ENCODE assay signal across 11 cellular contexts in the genomic region with DNA sequence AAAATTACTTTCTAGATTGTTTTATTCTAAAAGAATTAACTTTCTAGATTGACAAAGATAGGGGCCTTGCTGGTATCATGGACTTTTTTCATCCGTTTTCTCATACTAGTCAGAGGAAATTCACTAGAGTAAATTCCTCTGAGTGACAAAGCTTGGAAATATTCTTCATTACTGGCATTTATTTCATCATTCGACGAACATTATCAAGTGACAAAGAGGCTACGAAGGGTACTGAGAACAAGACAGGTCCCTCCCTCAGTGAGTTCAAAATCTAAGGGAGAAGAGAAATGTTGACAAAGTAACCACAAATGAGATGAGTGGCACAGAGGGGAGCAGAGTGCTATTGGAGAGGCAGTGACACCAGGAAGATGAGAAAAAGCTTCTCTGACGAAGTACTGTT. TPM values are rescaled to one million over a fixed set of nuclear protein-coding genes. Genes with fewer than 3 reads are reported as not detected.
DNase-seq lines count a peak whose midpoint lies in the region; ATAC-seq and TF ChIP-seq lines count a peak whose summit lies in the region.
"Had no signal": no experiment of that assay in that cellular context is flagged by ENCODE, and none has a peak within 500 bp of the region (broad histone marks: within the 10 kb centered on the region; RNA-seq: fewer than 3 reads in every experiment).

No MANE protein-coding gene starts in this region.

- ATAC-seq in lower lobe of right lung (no peak), HG03175 (IDR thresholded peaks at IDR 0.05; ENCODE audit: unreplicated experiment) (no peak), GM18498 (IDR thresholded peaks at IDR 0.05; ENCODE audit: unreplicated experiment) (no peak), GM18505 (IDR thresholded peaks at IDR 0.05; ENCODE audit: unreplicated experiment) (no peak)
- ATAC-seq: heart right ventricle had no signal

- no peak overlapping the region for H3K56ac ChIP-seq in H9 (ENCODE audit: insufficient read length, low read depth, low read length)

- H2BK5ac ChIP-seq in H9 (ENCODE audit: insufficient read length, low read length) = no peak overlapping the region

- H3K18ac ChIP-seq in H9 (ENCODE audit: insufficient read length, low read depth, low read length) = no peak overlapping the region

- no peak overlapping the region for H3K4ac ChIP-seq in H9 (ENCODE audit: low read depth, low read length)

- TF ChIP-seq POLR2A in GM18505 (IDR thresholded peaks at IDR 0.05; ENCODE audit: borderline replicate concordance, extremely low read depth, insufficient read depth, insufficient read length) = no peak

- no peak overlapping the region for H4K91ac ChIP-seq in H9 (ENCODE audit: insufficient read length, low read depth, low read length)

- H3K23ac ChIP-seq in H9 (ENCODE audit: insufficient read length, low read depth, low read length) = no peak overlapping the region

- H3K79me1 ChIP-seq in H9 (ENCODE audit: insufficient read depth, low read depth, low read length, poor library complexity, severe bottlenecking) = no peaks in the 10 kb centered on the region

- peaks cover 9% of the 10 kb centered on the region for H3K23me2 ChIP-seq in H9 (ENCODE audit: insufficient read length, low read depth, low read length, poor library complexity, severe bottlenecking)

- H4K20me1 ChIP-seq in H9 (ENCODE audit: control insufficient read depth, insufficient read depth, insufficient read length) = no peaks in the 10 kb centered on the region

- no CpG with 5 or more reads among the region's 5 CpGs for WGBS in H9 (ENCODE audit: extremely low coverage, insufficient read length, low lambda C conversion rate)

- no peaks in the 10 kb centered on the region for H3K9me3 ChIP-seq in H9 (ENCODE audit: control insufficient read depth, low read depth, low read length)
- H3K9me3 ChIP-seq in lower lobe of right lung = no peaks in the 10 kb centered on the region
- H3K9me3 ChIP-seq: heart right ventricle had no signal

- H4K5ac ChIP-seq in H9 (ENCODE audit: insufficient read length, low read depth, low read length) = no peak overlapping the region

- DNase-seq in AG04449 (ENCODE audit: low read depth, low spot score) = peak; percentile 65
- no peak for DNase-seq in H9
- no peak for DNase-seq in lower lobe of right lung
- DNase-seq in GM13976 (ENCODE audit: low spot score) = no peak
- DNase-seq: heart right ventricle, NCI-H1105, SIG-M5 had no signal

- H2BK15ac ChIP-seq in H9 (ENCODE audit: low read depth, low read length) = no peak overlapping the region

- no peaks in the 10 kb centered on the region; the same call in 1 of the 2 replicates for H3K79me2 ChIP-seq in H9 (ENCODE audit: insufficient read depth, low read length)

- H3K27ac Mint-ChIP-seq in H9 = peak overlapping the region in 2 of 3 experiments; percentile 4 to 8; a peak in 2 of 7 replicates
- H3K27ac Mint-ChIP-seq in activated naive CD8-positive, alpha-beta T cell = peak overlapping the region; percentile 95

- H3K9me3 Mint-ChIP-seq in H9 = no peaks in the 10 kb centered on the region
- H3K9me3 Mint-ChIP-seq in activated naive CD8-positive, alpha-beta T cell (ENCODE audit: low read depth) = no peaks in the 10 kb centered on the region

- CTCF ChIA-PET in AG04449 (lab: Yijun Ruan, JAX) = interaction anchor here (0.9 to 2.0 kb wide), 9 partner anchors 9 to 298 kb away, joined by 3 to 10 read pairs (median 5); partner anchors contain the start of gene ATP5F1A

- H3K27me3 ChIP-seq in H9 (ENCODE audit: insufficient read depth, low read length) = no peaks in the 10 kb centered on the region
- no peaks in the 10 kb centered on the region for H3K27me3 ChIP-seq in lower lobe of right lung (ENCODE audit: low read depth)
- H3K27me3 ChIP-seq: heart right ventricle had no signal

- H3K4me3 ChIP-seq in AG04449 (ENCODE audit: low read depth, low read length) = no peak overlapping the region
- H3K4me3 ChIP-seq in lower lobe of right lung = no peak overlapping the region
- H3K4me3 ChIP-seq: heart right ventricle had no signal

- H2AFZ ChIP-seq in H9 (ENCODE audit: low read length) = no peak overlapping the region

- H3T11ph ChIP-seq in H9 (ENCODE audit: low read length) = no peak overlapping the region

- no peak overlapping the region for H4K8ac ChIP-seq in H9 (replicated peaks; ENCODE audit: insufficient read length, low read depth, low read length)

- in situ Hi-C loops in GM13976 (cut with MboI; ENCODE audit: low sequenced_read_pairs, unreplicated experiment) = no loop called here

- H2BK12ac ChIP-seq in H9 (ENCODE audit: insufficient read length, low read depth, low read length) = no peak overlapping the region

- no peak overlapping the region for H2BK20ac ChIP-seq in H9 (ENCODE audit: low read depth, low read length, poor library complexity, severe bottlenecking)

- H2AK5ac ChIP-seq in H9 (ENCODE audit: insufficient read length, low read length) = no peak overlapping the region

- no peak overlapping the region for H3K9ac ChIP-seq in H9 (ENCODE audit: extremely low read depth, insufficient read length, low read length)

- H3K36me3 ChIP-seq in lower lobe of right lung = peaks cover 3% of the 10 kb centered on the region

- H3K4me2 ChIP-seq in H9 (ENCODE audit: insufficient read depth, insufficient read length, low read length) = no peak overlapping the region

- H3K27ac ChIP-seq in H9 (ENCODE audit: insufficient read length, low read depth, low read length) (no peak overlapping the region), lower lobe of right lung (peak overlapping the region; percentile 36)

- no peak for TF ChIP-seq CTCF in AG04449 (IDR thresholded peaks at IDR 0.05; ENCODE audit: insufficient read depth, low read length, missing control alignments)
- no peak for TF ChIP-seq CTCF in H9 (conservative IDR thresholded peaks at IDR 0.05)
- no peak for TF ChIP-seq CTCF in lower lobe of right lung (IDR thresholded peaks at IDR 0.05)
- TF ChIP-seq CTCF in GM13976 (IDR thresholded peaks at IDR 0.05; ENCODE audit: borderline replicate concordance, control extremely low read depth, extremely low read depth, insufficient read depth, missing control alignments) = no peak

- 0 out of 2 replicates have a peak, but pooled peaks cover under 1% of the 10 kb centered on the region for H3K27me3 Mint-ChIP-seq in H9 (ENCODE audit: low read depth)
- no peaks in the 10 kb centered on the region for H3K27me3 Mint-ChIP-seq in activated naive CD8-positive, alpha-beta T cell

- intact Hi-C loops in lower lobe of right lung (cut with DNase I) = no loop called here

- no peak overlapping the region for H3K14ac ChIP-seq in H9 (ENCODE audit: insufficient read depth, low read length)

- POLR2A ChIA-PET in AG04449 (lab: Yijun Ruan, JAX) = interaction anchor here (1.3 to 2.2 kb wide), 2 partner anchors 8 to 12 kb away, joined by 11 to 12 read pairs; no protein-coding TSS in a partner anchor

- no peak overlapping the region for H3K4me3 Mint-ChIP-seq in H9
- peak overlapping the region; percentile 46 for H3K4me3 Mint-ChIP-seq in activated naive CD8-positive, alpha-beta T cell

- peaks cover 0 to 8% (median 5%) of the 10 kb centered on the region in 3 experiments; a peak in 4 of 7 replicates for H3K36me3 Mint-ChIP-seq in H9 (ENCODE audit: insufficient read depth in 1 of 3, low read depth in 3 of 3)
- H3K36me3 Mint-ChIP-seq in activated naive CD8-positive, alpha-beta T cell = peaks cover 12% of the 10 kb centered on the region

- no peaks in the 10 kb centered on the region for H3K4me1 ChIP-seq in H9 (ENCODE audit: insufficient read depth, low read length)
- peaks cover 61% of the 10 kb centered on the region for H3K4me1 ChIP-seq in lower lobe of right lung

- peaks cover 2 to 6% of the 10 kb centered on the region in 2 experiments; a peak in 3 of 4 replicates for H3K4me1 Mint-ChIP-seq in H9
- peaks cover 65% of the 10 kb centered on the region for H3K4me1 Mint-ChIP-seq in activated naive CD8-positive, alpha-beta T cell (ENCODE audit: low read depth)

- no peak overlapping the region for H2BK120ac ChIP-seq in H9 (ENCODE audit: low read depth, low read length, poor library complexity, severe bottlenecking)

RNA-seq across cellular contexts. Expression of gene EPG5, which starts 4.3 kb away (rescaled TPM):
- total RNA-seq in H9 (2021) (15.7 and 16.1 TPM in 2 replicates), lower lobe of right lung (38.8 TPM)
